In the genomic region with DNA sequence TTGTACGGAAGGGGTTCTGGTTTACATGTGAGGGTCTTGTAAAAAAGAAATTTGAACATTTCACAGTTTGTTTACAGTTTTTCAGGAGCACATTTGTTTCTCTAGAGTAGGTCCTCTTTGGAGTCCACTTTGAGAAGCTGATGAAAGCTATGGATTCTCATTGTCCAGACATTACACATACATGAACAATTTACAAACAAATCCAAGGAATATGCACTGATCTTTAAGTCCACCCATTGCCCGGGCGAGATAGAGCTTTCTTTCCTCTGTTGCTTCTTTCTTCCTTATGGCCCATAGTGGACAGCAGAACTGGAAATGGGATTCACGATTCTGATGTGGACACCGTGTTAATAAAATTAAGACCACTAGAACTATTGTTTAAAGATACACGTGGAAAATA, we compare ENCODE assay signal across 1 cellular context.
TF ChIP-seq lines count a peak whose summit lies in the region.

No MANE protein-coding gene starts in this region.

TF ChIP-seq in K562, 482 proteins besides CTCF, POLR2A, EP300 and RAD21 (continued from another document):
- TF ChIP-seq KDM5B (IDR thresholded peaks at IDR 0.05; ENCODE audit: insufficient replicate concordance, low read depth, low read length) (no peak), TSC22D4 (tag; IDR thresholded peaks at IDR 0.05) (no peak), ZNF668 (CRISPR knock-in tag; IDR thresholded peaks at IDR 0.05) (no peak), HES1 (IDR thresholded peaks at IDR 0.05; ENCODE audit: low read depth) (no peak), ZNF311 (CRISPR knock-in tag; IDR thresholded peaks at IDR 0.05) (no peak)
- TF ChIP-seq, protein P1, sequence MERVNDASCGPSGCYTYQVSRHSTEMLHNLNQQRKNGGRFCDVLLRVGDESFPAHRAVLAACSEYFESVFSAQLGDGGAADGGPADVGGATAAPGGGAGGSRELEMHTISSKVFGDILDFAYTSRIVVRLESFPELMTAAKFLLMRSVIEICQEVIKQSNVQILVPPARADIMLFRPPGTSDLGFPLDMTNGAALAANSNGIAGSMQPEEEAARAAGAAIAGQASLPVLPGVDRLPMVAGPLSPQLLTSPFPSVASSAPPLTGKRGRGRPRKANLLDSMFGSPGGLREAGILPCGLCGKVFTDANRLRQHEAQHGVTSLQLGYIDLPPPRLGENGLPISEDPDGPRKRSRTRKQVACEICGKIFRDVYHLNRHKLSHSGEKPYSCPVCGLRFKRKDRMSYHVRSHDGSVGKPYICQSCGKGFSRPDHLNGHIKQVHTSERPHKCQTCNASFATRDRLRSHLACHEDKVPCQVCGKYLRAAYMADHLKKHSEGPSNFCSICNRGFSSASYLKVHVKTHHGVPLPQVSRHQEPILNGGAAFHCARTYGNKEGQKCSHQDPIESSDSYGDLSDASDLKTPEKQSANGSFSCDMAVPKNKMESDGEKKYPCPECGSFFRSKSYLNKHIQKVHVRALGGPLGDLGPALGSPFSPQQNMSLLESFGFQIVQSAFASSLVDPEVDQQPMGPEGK (CRISPR knock-in tag; IDR thresholded peaks at IDR 0.05; ENCODE audit: borderline replicate concordance), result no peak
TF ChIP-seq in K562: peak in this region for 0.
